ENCODE assay signal across 7 cellular contexts in genomic region chr6:20529086-20529448, GRCh38. TPM values are rescaled to one million over a fixed set of nuclear protein-coding genes. Genes with fewer than 3 reads are reported as not detected.
DNase-seq lines count a peak whose midpoint lies in the region; ATAC-seq, FAIRE-seq and TF ChIP-seq lines count a peak whose summit lies in the region.
"Not testable (repeated sequence)": the region's sequence is repeated elsewhere in the genome, so short reads cannot be mapped to it uniquely, and the experiment has no call there.

No MANE protein-coding gene starts in this region.

- DNase-seq in ELR (ENCODE audit: low read depth) = peak; percentile 75
- DNase-seq in HCEC 1CT = peak; percentile 45
- peak; percentile 51 for DNase-seq in NCI-H1092 treated with DMSO at 0.1 percent for 48 hours (lab: John Stamatoyannopoulos, UW)
- peak; percentile 23 for DNase-seq in RCC 7860 (ENCODE audit: low spot score)
- DNase-seq in adipocyte (ENCODE audit: low read depth) = peak; percentile 79
- peak; percentile 12 for DNase-seq in germinal center (ENCODE audit: low spot score)
- DNase-seq in natural killer cell = not testable (repeated sequence)

- ATAC-seq in natural killer cell = peak; percentile 82 to 89 (median 85)

- not testable (repeated sequence) for H3K9me3 Mint-ChIP-seq in natural killer cell

- not testable (repeated sequence) for H3K27me3 ChIP-seq in adipocyte (replicated peaks; ENCODE audit: control insufficient read depth, insufficient read depth, low read length)

- H3K27me3 Mint-ChIP-seq in natural killer cell (ENCODE audit: low read depth in 2 of 2) = peaks cover 9 to 15% of the 10 kb centered on the region in 2 donors

- FAIRE-seq in RCC 7860 (lab: Jason Lieb, UNC) = not testable (repeated sequence)

- not testable (repeated sequence) for H3K4me3 ChIP-seq in adipocyte (ENCODE audit: low read length)

- not testable (repeated sequence) for H3K4me3 Mint-ChIP-seq in natural killer cell

- not testable (repeated sequence) for H3K9ac ChIP-seq in adipocyte (ENCODE audit: low read length)

- not testable (repeated sequence) for H3K4me1 Mint-ChIP-seq in natural killer cell

- H3K4me1 ChIP-seq in adipocyte (ENCODE audit: control insufficient read depth, insufficient read depth, low read length) = not testable (repeated sequence)

- not testable (repeated sequence) for H3K9me3 ChIP-seq in adipocyte (ENCODE audit: control insufficient read depth, low read length)

- not testable (repeated sequence) for H3K27ac Mint-ChIP-seq in natural killer cell

- not testable (repeated sequence) for H3K36me3 Mint-ChIP-seq in natural killer cell

- H3K36me3 ChIP-seq in adipocyte (ENCODE audit: control insufficient read depth, insufficient read depth, low read length, severe bottlenecking) = not testable (repeated sequence)

- peak; percentile 47 for TF ChIP-seq CTCF in natural killer cell (IDR thresholded peaks at IDR 0.05)

- intact Hi-C loops in natural killer cell (cut with micrococcal nuclease) = loop anchor here (1.0 to 10.0 kb wide), 3 partner anchors 128 to 434 kb away; partner anchors contain the start of gene E2F3

RNA-seq across cellular contexts. Expression of gene CDKAL1, which starts 5.2 kb away (rescaled TPM):
- 10 to 100 TPM; 26.0 to 32.8 (median 28.9) TPM for total RNA-seq in natural killer cell
